In genomic region chr11:19513253-19513652, GRCh38 we compare ENCODE assay signal across 22 cellular contexts.
"Had no signal": no experiment of that assay in that cellular context is flagged by ENCODE, and none has a peak within 500 bp of the region (broad histone marks: within the 10 kb centered on the region; RNA-seq: fewer than 3 reads in every experiment).

No MANE protein-coding gene starts in this region.

- H3K27ac Mint-ChIP-seq: dendritic cell treated with granulocyte-macrophage colony-stimulating factor and Interleukin-4, amounts not matched to agents 40 ng/mL and 50 ng/mL, for 4 days; effector memory CD8-positive, alpha-beta T cell; endodermal cell had no signal

- H3K27ac ChIP-seq: colonic mucosa, epithelial cell of prostate, esophagus squamous epithelium, gastrocnemius medialis, heart right ventricle, left lung, lower lobe of right lung had no signal

- H3K9me3 ChIP-seq: colonic mucosa, esophagus squamous epithelium, gastrocnemius medialis, heart right ventricle, left lung, lower lobe of right lung had no signal

- H3K4me3 ChIP-seq: colonic mucosa, esophagus squamous epithelium, gastrocnemius medialis, heart right ventricle, left lung, lower lobe of right lung had no signal

- H3K27me3 ChIP-seq: colonic mucosa, left lung had no signal

- H3K4me3 Mint-ChIP-seq: dendritic cell treated with granulocyte-macrophage colony-stimulating factor and Interleukin-4, amounts not matched to agents 40 ng/mL and 50 ng/mL, for 4 days; effector memory CD8-positive, alpha-beta T cell; endodermal cell had no signal

- H3K9me3 Mint-ChIP-seq: dendritic cell treated with granulocyte-macrophage colony-stimulating factor and Interleukin-4, amounts not matched to agents 40 ng/mL and 50 ng/mL, for 4 days; effector memory CD8-positive, alpha-beta T cell; endodermal cell had no signal

- DNase-seq: colonic mucosa; cortex of kidney; effector CD8-positive, alpha-beta T cell; effector memory CD8-positive, alpha-beta T cell; endodermal cell; erythroblast; esophagus squamous epithelium; foreskin melanocyte; gastrocnemius medialis; glutamatergic neuron; head of caudate nucleus; heart right ventricle; hippocampal formation; left cardiac atrium; left lung; left ventricle myocardium superior; lower lobe of right lung; mesendoderm; midbrain had no signal

- H3K4me1 ChIP-seq: colonic mucosa, left lung had no signal

- H3K36me3 ChIP-seq: colonic mucosa, esophagus squamous epithelium, gastrocnemius medialis, heart right ventricle, left lung, lower lobe of right lung had no signal

- ATAC-seq: effector memory CD8-positive, alpha-beta T cell; esophagus mucosa; gastrocnemius medialis; heart right ventricle; left cardiac atrium; left lung; left ventricle myocardium superior; lower lobe of right lung had no signal
